In genomic region chr14:95482967-95483842, GRCh38 we compare ENCODE assay signal across 8 cellular contexts. TPM values are rescaled to one million over a fixed set of nuclear protein-coding genes. Genes with fewer than 3 reads are reported as not detected.
DNase-seq lines count a peak whose midpoint lies in the region; ATAC-seq, FAIRE-seq and TF ChIP-seq lines count a peak whose summit lies in the region.

No MANE protein-coding gene starts in this region.

- H3K4me1 Mint-ChIP-seq in T-helper 2 cell treated with Interferon-gamma antibody and Interleukin-4, amounts not matched to agents 5 μg/mL and 100 μg/mL, for 36 hours (ENCODE audit: low read depth): peaks cover 10% of the 10 kb centered on the region

- H3K27me3 ChIP-seq in keratinocyte (ENCODE audit: control insufficient read depth, extremely low read depth, insufficient read depth, low read length) (no peaks in the 10 kb centered on the region), stomach (no peaks in the 10 kb centered on the region)

- H3K4me1 ChIP-seq in keratinocyte (ENCODE audit: control insufficient read depth, extremely low read depth, insufficient read depth, low read length) (peaks cover 19% of the 10 kb centered on the region), stomach (peaks cover 24 to 61% (median 37%) of the 10 kb centered on the region in 4 donors)

- H2AFZ ChIP-seq in keratinocyte (ENCODE audit: control insufficient read depth, low read length): no peak overlapping the region

- H3K4me3 Mint-ChIP-seq in T-helper 2 cell treated with Interferon-gamma antibody and Interleukin-4, amounts not matched to agents 5 μg/mL and 100 μg/mL, for 36 hours: no peak overlapping the region

- peak overlapping the region; percentile 59 for H3K4me2 ChIP-seq in keratinocyte (ENCODE audit: control insufficient read depth, extremely low read depth, insufficient read depth, low read depth, low read length)

- no peak for TF ChIP-seq CTCF in astrocyte of the cerebellum (IDR thresholded peaks at IDR 0.05; ENCODE audit: low read depth, low read length, missing control alignments)
- no peak for TF ChIP-seq CTCF in keratinocyte (optimal IDR thresholded peaks at IDR 0.05 in 1 of 3, IDR thresholded peaks at IDR 0.05 in 1 of 3, conservative IDR thresholded peaks at IDR 0.05 in 1 of 3; ENCODE audit: extremely low read depth in 1 of 3, insufficient read depth in 2 of 3, low read length in 3 of 3)
- no peak for TF ChIP-seq CTCF in stomach (IDR thresholded peaks at IDR 0.05)

- in situ Hi-C loops in astrocyte of the cerebellum (cut with HindIII; ENCODE audit: low sequenced_read_pairs): no loop called here

- no peak for ATAC-seq in GM21717 (IDR thresholded peaks at IDR 0.05; ENCODE audit: unreplicated experiment)

- peaks cover 7% of the 10 kb centered on the region for H3K9me1 ChIP-seq in keratinocyte (ENCODE audit: control insufficient read depth, extremely low read depth, insufficient read depth, low read length)

- peaks cover 11% of the 10 kb centered on the region for H3K36me3 Mint-ChIP-seq in T-helper 2 cell treated with Interferon-gamma antibody and Interleukin-4, amounts not matched to agents 5 μg/mL and 100 μg/mL, for 36 hours (ENCODE audit: low read depth)

- H3K79me2 ChIP-seq in keratinocyte (ENCODE audit: control insufficient read depth, insufficient read depth, low read length): no peaks in the 10 kb centered on the region

- DNase-seq in HCEC 1CT: peak; percentile 98
- peak; percentile 86 for DNase-seq in astrocyte of the cerebellum (ENCODE audit: low read depth)
- no peak for DNase-seq in keratinocyte (ENCODE audit: low read depth, low spot score)
- peak; percentile 67 for DNase-seq in stomach
- no peak for DNase-seq in NCI-H2081 treated with DMSO at 0.1 percent for 48 hours (lab: John Stamatoyannopoulos, UW)
- no peak for DNase-seq in NCI-H187 treated with DMSO at 0.1 percent for 48 hours (lab: John Stamatoyannopoulos, UW)
- no peak for DNase-seq in T-helper 2 cell treated with Interferon-gamma antibody and Interleukin-4, amounts not matched to agents 5 μg/mL and 100 μg/mL, for 36 hours (ENCODE audit: low spot score)

- H3K36me3 ChIP-seq in keratinocyte (ENCODE audit: control insufficient read depth in 2 of 2, extremely low read depth in 1 of 2, insufficient read depth in 2 of 2, low read length in 2 of 2) (no peaks in the 10 kb centered on the region), stomach (no peaks in the 10 kb centered on the region)

- peak; percentile 86 for FAIRE-seq in keratinocyte (lab: Jason Lieb, UNC)

- H3K9ac ChIP-seq in keratinocyte (ENCODE audit: control insufficient read depth, extremely low read depth, insufficient read depth, low read length): no peak overlapping the region

- no peak overlapping the region for H3K27ac Mint-ChIP-seq in T-helper 2 cell treated with Interferon-gamma antibody and Interleukin-4, amounts not matched to agents 5 μg/mL and 100 μg/mL, for 36 hours

- no peaks in the 10 kb centered on the region for H3K27me3 Mint-ChIP-seq in T-helper 2 cell treated with Interferon-gamma antibody and Interleukin-4, amounts not matched to agents 5 μg/mL and 100 μg/mL, for 36 hours (ENCODE audit: low read depth)

- whole genome bisulfite sequencing in stomach, 5 donors: 45 to 51% (median 49%) methylated on average over 14 to 17 of the region's 17 CpGs

- peaks cover 5% of the 10 kb centered on the region for H4K20me1 ChIP-seq in keratinocyte (ENCODE audit: control insufficient read depth, extremely low read depth, insufficient read depth, low read length)

- intact Hi-C loops in stomach (cut with DNase I; ENCODE audit: low total_unique reads): no loop called here

- dilution Hi-C loops in keratinocyte (cut with MboI; ENCODE audit: extremely low pct_ligation_motif_present, low sequenced_read_pairs): no loop called here

- no peak overlapping the region for H3K27ac ChIP-seq in keratinocyte (ENCODE audit: control insufficient read depth, insufficient read depth, low read length)
- H3K27ac ChIP-seq in stomach: peak overlapping the region; percentile 17 to 85 (median 75)

- H3K9me3 Mint-ChIP-seq in T-helper 2 cell treated with Interferon-gamma antibody and Interleukin-4, amounts not matched to agents 5 μg/mL and 100 μg/mL, for 36 hours: no peaks in the 10 kb centered on the region

- TF ChIP-seq POLR2A in stomach (IDR thresholded peaks at IDR 0.05): no peak

- no peak for TF ChIP-seq EP300 in stomach (IDR thresholded peaks at IDR 0.05)

- no peaks in the 10 kb centered on the region for H3K9me3 ChIP-seq in keratinocyte (ENCODE audit: control insufficient read depth, low read depth, low read length)
- no peaks in the 10 kb centered on the region for H3K9me3 ChIP-seq in stomach

- H3K4me3 ChIP-seq in astrocyte of the cerebellum (ENCODE audit: low read depth, low read length): no peak overlapping the region
- H3K4me3 ChIP-seq in keratinocyte (ENCODE audit: control insufficient read depth in 2 of 3, extremely low read depth in 1 of 3, insufficient read depth in 2 of 3, low read depth in 1 of 3, low read length in 3 of 3): peak overlapping the region in 1 of 3 experiments; percentile 11
- no peak overlapping the region for H3K4me3 ChIP-seq in stomach

RNA-seq across cellular contexts. Expression of gene SYNE3, which starts 33.2 kb away (rescaled TPM):
- polyA plus RNA-seq in keratinocyte (0.32 to 1.3 TPM (median 1.0 TPM) in 3 replicates), stomach (1 to 10 TPM in 1 of 3 donors, under 1 TPM in 2; 0.58 to 1.2 (median 0.76) TPM)
- 0.27 TPM for polyA plus RNA-seq in keratinocyte (2011; ENCODE audit: low read depth)
- 0.18 and 0.19 TPM in 2 replicates for polyA plus RNA-seq in keratinocyte (2011; cell fraction: cytosol; rRNA removed)
- polyA plus RNA-seq in keratinocyte (2011; cell fraction: nucleus; rRNA removed): 2.1 and 2.6 TPM in 2 replicates
- polyA plus RNA-seq in keratinocyte (2012; ENCODE audit: low replicate concordance): 0.47 and 1.6 TPM in 2 replicates
- 0.63 to 3.1 TPM (median 2.1 TPM) in 3 replicates for polyA minus RNA-seq in keratinocyte
- 0.96 TPM for polyA minus RNA-seq in keratinocyte (2011; cell fraction: cytosol; rRNA and poly(A)+ RNA removed)
- polyA minus RNA-seq in keratinocyte (2011; cell fraction: nucleus; rRNA and poly(A)+ RNA removed): 2.7 and 3.0 TPM in 2 replicates
- total RNA-seq in stomach: 10 to 100 TPM in 3 of 5 donors, 1 to 10 TPM in 2; 4.6 to 85.2 (median 10.8) TPM

RNA-seq across cellular contexts. Expression of gene GLRX5, which starts 51.6 kb away (rescaled TPM):
- 28.2 to 60.9 TPM (median 42.7 TPM) in 3 replicates for polyA plus RNA-seq in keratinocyte
- 13.7 TPM for polyA plus RNA-seq in keratinocyte (2011; ENCODE audit: low read depth)
- polyA plus RNA-seq in keratinocyte (2011; cell fraction: cytosol; rRNA removed): 39.9 and 70.3 TPM in 2 replicates
- 14.1 and 17.8 TPM in 2 replicates for polyA plus RNA-seq in keratinocyte (2011; cell fraction: nucleus; rRNA removed)
- polyA plus RNA-seq in keratinocyte (2012; ENCODE audit: low replicate concordance): 27.2 and 41.6 TPM in 2 replicates
- 7.9 to 23.1 TPM (median 8.6 TPM) in 3 replicates for polyA minus RNA-seq in keratinocyte
- polyA minus RNA-seq in keratinocyte (2011; cell fraction: cytosol; rRNA and poly(A)+ RNA removed): 28.0 TPM
- 3.4 and 4.4 TPM in 2 replicates for polyA minus RNA-seq in keratinocyte (2011; cell fraction: nucleus; rRNA and poly(A)+ RNA removed)
- total RNA-seq in stomach: 100 to 1,000 TPM in 1 of 5 donors, 10 to 100 TPM in 4; 29.5 to 316 (median 38.4) TPM
- 10 to 100 TPM; 40.3 to 49.9 (median 40.6) TPM for polyA plus RNA-seq in stomach

Comparison
In these comparisons a context has a peak if more than half of its experiments do, and no peak if none do; other contexts are left out.
1. DNase-seq: peak in HCEC 1CT (single experiment), astrocyte of the cerebellum (single experiment) and stomach (single experiment); none in keratinocyte (single experiment), NCI-H2081 treated with DMSO at 0.1 percent for 48 hours (single experiment), NCI-H187 treated with DMSO at 0.1 percent for 48 hours (single experiment) and T-helper 2 cell treated with Interferon-gamma antibody and Interleukin-4, amounts not matched to agents 5 μg/mL and 100 μg/mL, for 36 hours (single experiment).